In the genomic region with DNA sequence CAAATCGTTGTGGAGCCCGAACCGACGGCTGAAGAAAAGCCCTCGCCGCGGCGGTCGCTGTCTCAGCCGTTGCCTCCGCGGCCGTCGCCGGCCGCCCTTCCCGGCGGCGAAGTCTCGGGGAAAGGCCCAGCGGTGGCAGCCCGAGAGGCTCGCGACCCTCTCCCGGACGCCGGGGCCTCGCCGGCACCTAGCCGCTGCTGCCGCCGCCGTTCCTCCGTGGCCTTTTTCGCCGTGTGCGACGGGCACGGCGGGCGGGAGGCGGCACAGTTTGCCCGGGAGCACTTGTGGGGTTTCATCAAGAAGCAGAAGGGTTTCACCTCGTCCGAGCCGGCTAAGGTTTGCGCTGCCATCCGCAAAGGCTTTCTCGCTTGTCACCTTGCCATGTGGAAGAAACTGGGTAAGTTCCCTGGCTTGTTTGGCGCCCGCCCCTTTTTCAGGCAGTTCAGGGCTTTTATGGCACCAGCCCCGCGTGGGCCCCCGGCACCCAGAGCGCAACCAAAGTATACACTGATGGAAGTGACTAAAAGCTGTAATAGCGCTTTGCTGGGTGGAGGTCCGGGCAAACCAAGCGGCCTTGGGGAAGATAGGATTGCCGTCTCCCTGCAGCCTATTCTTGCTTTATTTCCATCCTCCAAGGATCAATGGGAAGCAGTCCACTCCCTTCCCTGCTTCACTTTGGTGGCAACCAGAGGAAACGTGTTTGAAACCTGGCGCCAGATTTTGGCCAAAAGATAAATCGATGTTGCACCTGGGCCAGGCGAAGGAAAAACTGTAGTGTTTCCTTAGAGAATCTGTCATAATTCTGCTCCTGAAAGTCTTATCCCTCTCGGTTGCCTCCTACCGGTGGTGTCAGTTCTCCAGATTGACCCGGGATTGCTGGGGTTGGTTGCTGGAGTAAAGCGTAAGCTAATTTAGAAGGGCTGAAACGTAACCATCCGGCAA, we compare ENCODE assay signal across 8 cellular contexts. TPM values are rescaled to one million over a fixed set of nuclear protein-coding genes. Genes with fewer than 3 reads are reported as not detected.
DNase-seq lines count a peak whose midpoint lies in the region; ATAC-seq and TF ChIP-seq lines count a peak whose summit lies in the region.

No MANE protein-coding gene starts in this region.

- no peaks in the 10 kb centered on the region for H3K9me3 ChIP-seq in lower lobe of right lung

- H3K36me3 Mint-ChIP-seq in activated CD4-positive, alpha-beta memory T cell treated with anti-CD3 and anti-CD28 coated beads for 36 hours: peaks cover 4% of the 10 kb centered on the region

- no peaks in the 10 kb centered on the region for H3K27me3 Mint-ChIP-seq in activated CD4-positive, alpha-beta memory T cell treated with anti-CD3 and anti-CD28 coated beads for 36 hours

- peaks cover 47% of the 10 kb centered on the region for H3K4me1 ChIP-seq in lower lobe of right lung

- no peaks in the 10 kb centered on the region for H3K9me3 Mint-ChIP-seq in activated CD4-positive, alpha-beta memory T cell treated with anti-CD3 and anti-CD28 coated beads for 36 hours

- CTCF ChIA-PET in activated CD4-positive, alpha-beta memory T cell treated with anti-CD3 and anti-CD28 coated beads for 36 hours (lab: Charles Lee): interaction anchor here (0.7 to 2.0 kb wide), 11 partner anchors 9 to 819 kb away, joined by 3 to 12 read pairs (median 3); partner anchors contain the start of gene BCAS3

- peak overlapping the region; percentile 97 for H3K27ac ChIP-seq in lower lobe of right lung

- peak overlapping the region; percentile 94 for H3K4me3 Mint-ChIP-seq in activated CD4-positive, alpha-beta memory T cell treated with anti-CD3 and anti-CD28 coated beads for 36 hours

- intact Hi-C loops in activated CD4-positive, alpha-beta memory T cell treated with anti-CD3 and anti-CD28 coated beads for 36 hours (cut with micrococcal nuclease): loop anchor here (1.0 to 2.0 kb wide), 3 partner anchors 38 to 76 kb away; partner anchors contain the start of gene BCAS3
- intact Hi-C loops in lower lobe of right lung (cut with DNase I): no loop called here

- peak overlapping the region; percentile 72 for H3K4me3 ChIP-seq in AG10803 (ENCODE audit: low read length)
- peak overlapping the region; percentile 95 for H3K4me3 ChIP-seq in lower lobe of right lung

- ATAC-seq in GM19035 (IDR thresholded peaks at IDR 0.05; ENCODE audit: unreplicated experiment) (peak; percentile 15), HG03439 (IDR thresholded peaks at IDR 0.05; ENCODE audit: unreplicated experiment) (peak; percentile 25), lower lobe of right lung (peak; percentile 63 to 65)

- peak overlapping the region; percentile 89 for H3K27ac Mint-ChIP-seq in activated CD4-positive, alpha-beta memory T cell treated with anti-CD3 and anti-CD28 coated beads for 36 hours

- DNase-seq in AG10803 (ENCODE audit: low read depth): peak; percentile 82
- peak; percentile 71 for DNase-seq in NCI-H526 treated with DMSO at 0.1 percent for 48 hours (lab: John Stamatoyannopoulos, UW)
- DNase-seq in activated CD4-positive, alpha-beta memory T cell treated with anti-CD3 and anti-CD28 coated beads for 36 hours: peak; percentile 76
- DNase-seq in ecto neural progenitor cell (ENCODE audit: low spot score): peak; percentile 81
- DNase-seq in lower lobe of right lung: peak; percentile 71
- peak; percentile 22 to 66 (median 47) for DNase-seq in stimulated activated CD4-positive, alpha-beta T cell treated with anti-CD3 and anti-CD28 coated beads, TNF-alpha, amount 100 ng/mL, for 24 hours (ENCODE audit: low read depth in 3 of 3)

- H3K36me3 ChIP-seq in lower lobe of right lung: no peaks in the 10 kb centered on the region

- TF ChIP-seq CTCF in AG10803 (conservative IDR thresholded peaks at IDR 0.05; ENCODE audit: low read length): peak; percentile 93
- peak; percentile 80 for TF ChIP-seq CTCF in lower lobe of right lung (IDR thresholded peaks at IDR 0.05)

- POLR2A ChIA-PET in activated CD4-positive, alpha-beta memory T cell treated with anti-CD3 and anti-CD28 coated beads for 36 hours (lab: Charles Lee): interaction anchor here (0.5 to 2.8 kb wide), 5 partner anchors 77 to 523 kb away, joined by 3 to 10 read pairs (median 5); partner anchors contain the start of genes BCAS3 and USP32

- peaks cover 38% of the 10 kb centered on the region for H3K4me1 Mint-ChIP-seq in activated CD4-positive, alpha-beta memory T cell treated with anti-CD3 and anti-CD28 coated beads for 36 hours (ENCODE audit: low read depth)

- H3K27me3 ChIP-seq in lower lobe of right lung (ENCODE audit: low read depth): no peaks in the 10 kb centered on the region

RNA-seq across cellular contexts. Expression of gene PPM1D, which starts 0.8 kb away (rescaled TPM):
- 10 to 100 TPM in 1 of 2 experiments, 1 to 10 TPM in 1; 9.4 to 10.9 TPM for total RNA-seq in activated CD4-positive, alpha-beta memory T cell treated with anti-CD3 and anti-CD28 coated beads for 36 hours
- total RNA-seq in lower lobe of right lung: 21.3 TPM

Comparison
In these comparisons a context has a peak if more than half of its experiments do, and no peak if none do; other contexts are left out.
1. Peak in every context shown above with its lines: DNase-seq, ATAC-seq, H3K4me3 ChIP-seq and H3K27ac ChIP-seq.